10 cellular contexts compared by ENCODE assay signal in the genomic region with DNA sequence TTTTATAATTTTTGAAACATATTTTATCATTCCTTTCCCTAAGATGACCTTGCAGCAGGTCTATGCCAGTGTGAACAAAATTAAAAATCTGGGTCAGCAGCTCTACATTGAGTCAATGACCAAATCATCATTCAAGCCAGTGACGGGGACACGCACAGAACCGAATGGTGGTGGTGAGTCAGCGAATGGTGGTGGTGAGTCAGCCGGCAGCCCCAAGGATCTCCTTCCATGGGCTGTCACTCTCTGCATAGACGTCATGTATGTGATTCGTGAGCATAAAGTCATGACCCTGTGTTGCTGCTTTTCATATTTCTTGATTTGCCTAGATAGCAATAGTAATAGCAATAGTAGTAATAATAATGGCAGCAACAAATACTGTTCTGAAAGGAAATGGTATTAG. TPM values are rescaled to one million over a fixed set of nuclear protein-coding genes. Genes with fewer than 3 reads are reported as not detected.
A peak's percentile ranks its signal among the peaks of the same experiment; 100 is the strongest.
DNase-seq lines count a peak whose midpoint lies in the region; ATAC-seq, FAIRE-seq and TF ChIP-seq lines count a peak whose summit lies in the region.
"Had no signal": no experiment of that assay in that cellular context is flagged by ENCODE, and none has a peak within 500 bp of the region (broad histone marks: within the 10 kb centered on the region; RNA-seq: fewer than 3 reads in every experiment).

No MANE protein-coding gene starts in this region.

- TF ChIP-seq CTCF in HCT116 (IDR thresholded peaks at IDR 0.05 in 2 of 3, conservative IDR thresholded peaks at IDR 0.05 in 1 of 3; ENCODE audit: borderline replicate concordance in 1 of 3, insufficient read depth in 1 of 3, low read depth in 2 of 3, low read length in 2 of 3) (no peak), HepG2 (CRISPR knock-in tag; IDR thresholded peaks at IDR 0.05) (no peak)

- TF ChIP-seq RAD21 in HCT116 (IDR thresholded peaks at IDR 0.05; ENCODE audit: low read depth) (no peak), HepG2 (CRISPR knock-in tag; IDR thresholded peaks at IDR 0.05) (no peak)

- H3K36me3 ChIP-seq in HCT116 (ENCODE audit: control insufficient read depth in 1 of 2, insufficient read depth in 2 of 2, low read length in 2 of 2): 0 out of 4 replicates have a peak, but pooled peaks cover 2 to 17% of the 10 kb centered on the region in 2 experiments
- peaks cover 3 to 18% of the 10 kb centered on the region in 2 experiments; a peak in 4 of 5 replicates for H3K36me3 ChIP-seq in HepG2 (replicated peaks in 1 of 2; ENCODE audit: control insufficient read depth in 1 of 2, insufficient read depth in 2 of 2, low read length in 2 of 2)

- TF ChIP-seq EP300 in HepG2 (IDR thresholded peaks at IDR 0.05; ENCODE audit: low read depth in 2 of 2, low read length in 2 of 2) (no peak), HepG2 (CRISPR knock-in tag; IDR thresholded peaks at IDR 0.05; ENCODE audit: borderline replicate concordance) (no peak)

- H3K9me3 ChIP-seq in HCT116 (ENCODE audit: control insufficient read depth in 1 of 2, insufficient read depth in 1 of 2, low read depth in 1 of 2, low read length in 2 of 2) (peaks cover 10 to 12% of the 10 kb centered on the region in 2 experiments; a peak in 3 of 4 replicates), HepG2 (ENCODE audit: low read length) (peaks cover 15% of the 10 kb centered on the region)
- H3K9me3 ChIP-seq: thyroid gland had no signal

- no peaks in the 10 kb centered on the region for H4K20me1 ChIP-seq in HCT116 (ENCODE audit: insufficient read depth)
- H4K20me1 ChIP-seq in HepG2 (ENCODE audit: insufficient read depth, low read length): no peaks in the 10 kb centered on the region

- H2AFZ ChIP-seq in HCT116 (ENCODE audit: low read depth, low read length, poor library complexity, severe bottlenecking) (no peak overlapping the region), HepG2 (ENCODE audit: low read length) (no peak overlapping the region)
- H2AFZ ChIP-seq: PC-9 had no signal

- FAIRE-seq in HepG2 (lab: Jason Lieb, UNC): no peak

- no peak for TF ChIP-seq POLR2A in HCT116 (IDR thresholded peaks at IDR 0.05; ENCODE audit: borderline replicate concordance, extremely low read depth, insufficient read depth, insufficient read length)
- TF ChIP-seq POLR2A in HepG2 (IDR thresholded peaks at IDR 0.05; ENCODE audit: insufficient read depth in 1 of 2, low read depth in 2 of 2, low read length in 2 of 2): no peak

- no peak overlapping the region for H3K27ac ChIP-seq in HCT116 (ENCODE audit: low read depth, low read length)
- no peak overlapping the region for H3K27ac ChIP-seq in HepG2 (ENCODE audit: extremely low read length, insufficient read depth, low read length)
- H3K27ac ChIP-seq: PC-9, thyroid gland had no signal

- ATAC-seq in HCT116 (peak; percentile 96), HepG2 (no peak), HG02571 (IDR thresholded peaks at IDR 0.05; ENCODE audit: unreplicated experiment) (no peak)

- H3K27me3 ChIP-seq in HCT116 (ENCODE audit: insufficient read depth, low read length) (no peaks in the 10 kb centered on the region), HepG2 (ENCODE audit: control insufficient read depth in 1 of 2, insufficient read depth in 2 of 2, low read length in 2 of 2) (no peaks in the 10 kb centered on the region)
- H3K27me3 ChIP-seq: thyroid gland had no signal

- RAD21 ChIA-PET in HCT116 (lab: Charles Lee; ENCODE audit: low non-redundant PET in 1 of 2, low total read pairs in 2 of 2, uncharacterized antibody in 2 of 2, unreplicated experiment in 2 of 2): no interaction called here

- DNase-seq in AG08395 (ENCODE audit: low spot score) (peak; percentile 83), HCT116 (ENCODE audit: low read depth, low spot score) (peak; percentile 64), lung microvascular endothelial cell (ENCODE audit: low read depth in 2 of 2) (peak; percentile 25 to 93), NCI-H1092 treated with DMSO at 0.1 percent for 48 hours (lab: John Stamatoyannopoulos, UW) (no peak), HepG2 (ENCODE audit: low spot score) (no peak), retina (no peak)
- DNase-seq in activated T-helper 9 cell treated with anti-CD3 and anti-CD28 coated beads, Interleukin-2, amount 50 U/mL, for 16 hours (ENCODE audit: low read depth): peak; percentile 8
- DNase-seq: thyroid gland had no signal

- BruUV-seq in HCT116 (replicated peaks; lab: Mats Ljungman, UMichigan) (no TSS peak), HepG2 (replicated peaks; lab: Mats Ljungman, UMichigan) (no TSS peak)

- H3K9ac ChIP-seq in HCT116 (ENCODE audit: low read length) (no peak overlapping the region), HepG2 (ENCODE audit: insufficient read depth, low read depth, low read length) (no peak overlapping the region)

- 98% methylated on average over 7 of the region's 7 CpGs for WGBS in HepG2 (ENCODE audit: low lambda C conversion rate)

- no peak overlapping the region for H3K4me3 ChIP-seq in HCT116 (replicated peaks in 1 of 2; ENCODE audit: low read depth in 1 of 2, low read length in 2 of 2)
- no peak overlapping the region for H3K4me3 ChIP-seq in HepG2 (replicated peaks in 1 of 3; ENCODE audit: insufficient read depth in 1 of 3, low read depth in 2 of 3, low read length in 3 of 3)
- H3K4me3 ChIP-seq: PC-9, thyroid gland had no signal

- no peaks in the 10 kb centered on the region for H3K9me2 ChIP-seq in HCT116 (ENCODE audit: insufficient read depth)

- H3K4me2 ChIP-seq in HCT116 (ENCODE audit: low read length): peak overlapping the region; percentile 35
- H3K4me2 ChIP-seq in HepG2 (ENCODE audit: low read depth, low read length): no peak overlapping the region
- H3K4me2 ChIP-seq: PC-9 had no signal

- H3K4me1 ChIP-seq in HCT116 (ENCODE audit: control insufficient read depth in 1 of 2, insufficient read depth in 2 of 2, low read length in 2 of 2): peaks cover 3 to 11% of the 10 kb centered on the region in 2 experiments; a peak in 3 of 4 replicates
- H3K4me1 ChIP-seq in HepG2 (ENCODE audit: insufficient read depth, low read length): no peaks in the 10 kb centered on the region
- H3K4me1 ChIP-seq: thyroid gland had no signal

- POLR2A ChIA-PET in HCT116 (lab: Charles Lee): interaction anchor here (0.5 kb wide), 1 partner anchor 27 kb away, joined by 3 read pairs; the partner anchor contains the start of gene PER3
- POLR2A ChIA-PET in HepG2 (lab: Yijun Ruan, JAX): no interaction called here

- intact Hi-C loops in HCT116 (cut with micrococcal nuclease): no loop called here
- intact Hi-C loops in HepG2 (cut with micrococcal nuclease; ENCODE audit: unreplicated experiment): no loop called here

- in situ Hi-C loops in HepG2 (cut with HindIII; ENCODE audit: extremely low pct_ligation_motif_present, low pct_unique_long_range_greater_than_20kb): no loop called here

- no peaks in the 10 kb centered on the region for H3K79me2 ChIP-seq in HCT116 (ENCODE audit: insufficient read depth, low read length)
- no peaks in the 10 kb centered on the region for H3K79me2 ChIP-seq in HepG2 (ENCODE audit: insufficient read depth, low read length)

- CTCF ChIA-PET in HCT116 (lab: Charles Lee) (interaction anchor here (0.8 kb wide), 1 partner anchor 93 kb away, joined by 4 read pairs; no protein-coding TSS in a partner anchor), HepG2 (lab: Yijun Ruan, JAX; ENCODE audit: low intra/inter-chr PET ratio, low total read pairs) (no interaction called here)

RNA-seq across cellular contexts. Expression of gene PER3, which starts 26.3 kb away (rescaled TPM):
- total RNA-seq in HCT116 (2021; ENCODE audit: unreplicated experiment) (5.8 TPM), lung microvascular endothelial cell (0.87 and 1.4 TPM in 2 replicates), HepG2 (2016; rRNA removed; fragmentation: Illumina TruSeq; extraction: Trizol) (3.0 and 3.3 TPM in 2 replicates)
- polyA plus RNA-seq in HCT116 (2012): 2.4 and 3.0 TPM in 2 replicates
- 1.1 and 1.2 TPM in 2 replicates for total RNA-seq in HepG2 (2016; cell fraction: cytosol; rRNA removed; fragmentation: Illumina TruSeq; extraction: Trizol; ENCODE audit: low read depth)
- total RNA-seq in HepG2 (2016; cell fraction: insoluble cytoplasmic fraction; rRNA removed; fragmentation: Illumina TruSeq; extraction: Trizol): 2.8 and 3.0 TPM in 2 replicates
- total RNA-seq in HepG2 (2016; cell fraction: membrane; rRNA removed; fragmentation: Illumina TruSeq; extraction: Trizol): 2.3 and 3.0 TPM in 2 replicates
- total RNA-seq in HepG2 (2016; cell fraction: nucleus; rRNA removed; fragmentation: Illumina TruSeq; extraction: Trizol): 4.0 and 5.0 TPM in 2 replicates
- 5.3 and 6.0 TPM in 2 replicates for polyA plus RNA-seq in HepG2 (2011; rRNA removed)
- 2.6 and 3.0 TPM in 2 replicates for polyA plus RNA-seq in HepG2 (2011; cell fraction: cytosol; rRNA removed)
- 6.4 and 8.2 TPM in 2 replicates for polyA plus RNA-seq in HepG2 (2011; cell fraction: nucleus; rRNA removed)
- 2.7 TPM in 2 replicates for polyA plus RNA-seq in HepG2 (2012)
- polyA plus RNA-seq in HepG2 (2016; cell fraction: cytosol; fragmentation: Illumina TruSeq; extraction: Trizol; ENCODE audit: low read depth): 0.69 and 0.78 TPM in 2 replicates
- polyA plus RNA-seq in HepG2 (2016; cell fraction: insoluble cytoplasmic fraction; fragmentation: Illumina TruSeq; extraction: Trizol; ENCODE audit: low read depth): 2.9 and 3.3 TPM in 2 replicates
- 1.3 and 1.5 TPM in 2 replicates for polyA plus RNA-seq in HepG2 (2016; cell fraction: membrane; fragmentation: Illumina TruSeq; extraction: Trizol; ENCODE audit: low read depth)
- 8.9 and 10.2 TPM in 2 replicates for polyA plus RNA-seq in HepG2 (2016; cell fraction: nucleus; fragmentation: Illumina TruSeq; extraction: Trizol; ENCODE audit: insufficient read depth, low read depth)
- polyA minus RNA-seq in HepG2 (2011; rRNA and poly(A)+ RNA removed; ENCODE audit: low replicate concordance): 2.5 and 9.5 TPM in 2 replicates
- 2.4 and 4.8 TPM in 2 replicates for polyA minus RNA-seq in HepG2 (2011; cell fraction: cytosol; rRNA and poly(A)+ RNA removed)
- polyA minus RNA-seq in HepG2 (2011; cell fraction: nucleus; rRNA and poly(A)+ RNA removed): 11.1 and 12.4 TPM in 2 replicates

RNA-seq across cellular contexts. Expression of gene VAMP3, which starts 39.3 kb away (rescaled TPM):
- total RNA-seq in HCT116 (2021; ENCODE audit: unreplicated experiment): 79.3 TPM
- 39.1 and 45.6 TPM in 2 replicates for polyA plus RNA-seq in HCT116 (2012)
- total RNA-seq in lung microvascular endothelial cell: 74.1 and 95.2 TPM in 2 replicates
- 75.3 and 102 TPM in 2 replicates for total RNA-seq in HepG2 (2016; rRNA removed; fragmentation: Illumina TruSeq; extraction: Trizol)
- total RNA-seq in HepG2 (2016; cell fraction: cytosol; rRNA removed; fragmentation: Illumina TruSeq; extraction: Trizol; ENCODE audit: low read depth): 16.6 and 20.3 TPM in 2 replicates
- total RNA-seq in HepG2 (2016; cell fraction: insoluble cytoplasmic fraction; rRNA removed; fragmentation: Illumina TruSeq; extraction: Trizol): 73.2 and 109 TPM in 2 replicates
- total RNA-seq in HepG2 (2016; cell fraction: membrane; rRNA removed; fragmentation: Illumina TruSeq; extraction: Trizol): 75.9 and 77.4 TPM in 2 replicates
- total RNA-seq in HepG2 (2016; cell fraction: nucleus; rRNA removed; fragmentation: Illumina TruSeq; extraction: Trizol): 43.2 and 44.6 TPM in 2 replicates
- 75.8 and 88.7 TPM in 2 replicates for polyA plus RNA-seq in HepG2 (2011; rRNA removed)
- polyA plus RNA-seq in HepG2 (2011; cell fraction: cytosol; rRNA removed): 43.2 and 66.5 TPM in 2 replicates
- 21.8 and 31.6 TPM in 2 replicates for polyA plus RNA-seq in HepG2 (2011; cell fraction: nucleus; rRNA removed)
- 52.3 and 54.8 TPM in 2 replicates for polyA plus RNA-seq in HepG2 (2012)
- polyA plus RNA-seq in HepG2 (2016; cell fraction: cytosol; fragmentation: Illumina TruSeq; extraction: Trizol; ENCODE audit: low read depth): 18.0 and 18.9 TPM in 2 replicates
- polyA plus RNA-seq in HepG2 (2016; cell fraction: insoluble cytoplasmic fraction; fragmentation: Illumina TruSeq; extraction: Trizol; ENCODE audit: low read depth): 147 and 152 TPM in 2 replicates
- polyA plus RNA-seq in HepG2 (2016; cell fraction: membrane; fragmentation: Illumina TruSeq; extraction: Trizol; ENCODE audit: low read depth): 70.8 and 73.6 TPM in 2 replicates
- 75.8 and 78.8 TPM in 2 replicates for polyA plus RNA-seq in HepG2 (2016; cell fraction: nucleus; fragmentation: Illumina TruSeq; extraction: Trizol; ENCODE audit: insufficient read depth, low read depth)
- 29.0 and 31.6 TPM in 2 replicates for polyA minus RNA-seq in HepG2 (2011; rRNA and poly(A)+ RNA removed; ENCODE audit: low replicate concordance)
- polyA minus RNA-seq in HepG2 (2011; cell fraction: cytosol; rRNA and poly(A)+ RNA removed): 34.5 and 42.2 TPM in 2 replicates
- 20.9 and 32.9 TPM in 2 replicates for polyA minus RNA-seq in HepG2 (2011; cell fraction: nucleus; rRNA and poly(A)+ RNA removed)

RNA-seq across cellular contexts. Expression of gene UTS2, which starts 42.5 kb away (rescaled TPM):
- total RNA-seq in HCT116 (2021; ENCODE audit: unreplicated experiment) (3.0 TPM), lung microvascular endothelial cell (not detected in 2 replicates), HepG2 (2016; rRNA removed; fragmentation: Illumina TruSeq; extraction: Trizol) (not detected in 2 replicates)
- 0.52 and 2.9 TPM in 2 replicates for polyA plus RNA-seq in HCT116 (2012)
- not detected in 2 replicates for total RNA-seq in HepG2 (2016; cell fraction: cytosol; rRNA removed; fragmentation: Illumina TruSeq; extraction: Trizol; ENCODE audit: low read depth)
- not detected in 2 replicates for total RNA-seq in HepG2 (2016; cell fraction: insoluble cytoplasmic fraction; rRNA removed; fragmentation: Illumina TruSeq; extraction: Trizol)
- not detected in 2 replicates for total RNA-seq in HepG2 (2016; cell fraction: membrane; rRNA removed; fragmentation: Illumina TruSeq; extraction: Trizol)
- not detected in 2 replicates for total RNA-seq in HepG2 (2016; cell fraction: nucleus; rRNA removed; fragmentation: Illumina TruSeq; extraction: Trizol)
- not detected in 2 replicates for polyA plus RNA-seq in HepG2 (2011; rRNA removed)
- polyA plus RNA-seq in HepG2 (2011; cell fraction: cytosol; rRNA removed): not detected in 2 replicates
- not detected in 2 replicates for polyA plus RNA-seq in HepG2 (2011; cell fraction: nucleus; rRNA removed)
- not detected in 2 replicates for polyA plus RNA-seq in HepG2 (2012)
- polyA plus RNA-seq in HepG2 (2016; cell fraction: cytosol; fragmentation: Illumina TruSeq; extraction: Trizol; ENCODE audit: low read depth): not detected in 2 replicates
- polyA plus RNA-seq in HepG2 (2016; cell fraction: insoluble cytoplasmic fraction; fragmentation: Illumina TruSeq; extraction: Trizol; ENCODE audit: low read depth): not detected in 2 replicates
- not detected in 2 replicates for polyA plus RNA-seq in HepG2 (2016; cell fraction: membrane; fragmentation: Illumina TruSeq; extraction: Trizol; ENCODE audit: low read depth)
- not detected in 2 replicates for polyA plus RNA-seq in HepG2 (2016; cell fraction: nucleus; fragmentation: Illumina TruSeq; extraction: Trizol; ENCODE audit: insufficient read depth, low read depth)
- not detected in 2 replicates for polyA minus RNA-seq in HepG2 (2011; rRNA and poly(A)+ RNA removed; ENCODE audit: low replicate concordance)
- not detected in 2 replicates for polyA minus RNA-seq in HepG2 (2011; cell fraction: cytosol; rRNA and poly(A)+ RNA removed)
- not detected in 2 replicates for polyA minus RNA-seq in HepG2 (2011; cell fraction: nucleus; rRNA and poly(A)+ RNA removed)
- total RNA-seq: thyroid gland had no signal

Comparison
In these comparisons a context has a peak if more than half of its experiments do, and no peak if none do; other contexts are left out.
1. DNase-seq: peak in AG08395 (single experiment), HCT116 (single experiment), activated T-helper 9 cell treated with anti-CD3 and anti-CD28 coated beads, Interleukin-2, amount 50 U/mL, for 16 hours (single experiment) and lung microvascular endothelial cell (2 of 2); none in NCI-H1092 treated with DMSO at 0.1 percent for 48 hours (single experiment), HepG2 (single experiment) and retina (single experiment).